Comparison of ENCODE assay signal across 15 cellular contexts in genomic region chr20:48847498-48848205, GRCh38. TPM values are rescaled to one million over a fixed set of nuclear protein-coding genes. Genes with fewer than 3 reads are reported as not detected.
DNase-seq lines count a peak whose midpoint lies in the region; ATAC-seq and TF ChIP-seq lines count a peak whose summit lies in the region.
"Had no signal": no experiment of that assay in that cellular context is flagged by ENCODE, and none has a peak within 500 bp of the region (broad histone marks: within the 10 kb centered on the region; RNA-seq: fewer than 3 reads in every experiment).

No MANE protein-coding gene starts in this region.

- no peak overlapping the region for H3K4me3 Mint-ChIP-seq in activated naive CD4-positive, alpha-beta T cell treated with anti-CD3 and anti-CD28 coated beads, Interleukin-2, amount 10 ng/mL, durations not matched to agents 7 days and 5 days
- no peak overlapping the region for H3K4me3 Mint-ChIP-seq in activated T-helper 2 cell treated with anti-CD3 and anti-CD28 coated beads, Interferon-gamma antibody, Interleukin-2, Interleukin-4, amounts not matched to agents 10 μg/mL and 5 μg/mL and 100 μg/mL, durations not matched to agents 14 hours and 24 hours and 36 hours (ENCODE audit: low read depth)
- no peak overlapping the region for H3K4me3 Mint-ChIP-seq in neural progenitor cell

- H3K4me3 ChIP-seq in fibroblast of mammary gland (ENCODE audit: control insufficient read depth, low read depth, low read length) (no peak overlapping the region), neural progenitor cell (no peak overlapping the region)
- H3K4me3 ChIP-seq: BLaER1 had no signal

- H3K79me2 ChIP-seq in neural progenitor cell (ENCODE audit: low read depth) = no peaks in the 10 kb centered on the region

- peak overlapping the region; percentile 78 to 81 for H3K27ac Mint-ChIP-seq in activated naive CD4-positive, alpha-beta T cell treated with anti-CD3 and anti-CD28 coated beads, Interleukin-2, amount 50 U/mL, for 72 hours
- H3K27ac Mint-ChIP-seq in activated naive CD4-positive, alpha-beta T cell treated with anti-CD3 and anti-CD28 coated beads, Interleukin-2, amount 10 ng/mL, durations not matched to agents 7 days and 5 days = no peak overlapping the region
- peak overlapping the region; percentile 93 for H3K27ac Mint-ChIP-seq in activated T-helper 2 cell treated with anti-CD3 and anti-CD28 coated beads, Interferon-gamma antibody, Interleukin-2, Interleukin-4, amounts not matched to agents 10 μg/mL and 5 μg/mL and 100 μg/mL, durations not matched to agents 14 hours and 24 hours and 36 hours
- no peak overlapping the region for H3K27ac Mint-ChIP-seq in neural progenitor cell

- no peaks in the 10 kb centered on the region for H4K20me1 ChIP-seq in neural progenitor cell (ENCODE audit: low read depth)
- H4K20me1 ChIP-seq: BLaER1 had no signal

- peaks cover 4 to 7% of the 10 kb centered on the region in 2 donors for H3K9me3 Mint-ChIP-seq in activated naive CD4-positive, alpha-beta T cell treated with anti-CD3 and anti-CD28 coated beads, Interleukin-2, amount 50 U/mL, for 72 hours
- H3K9me3 Mint-ChIP-seq in activated naive CD4-positive, alpha-beta T cell treated with anti-CD3 and anti-CD28 coated beads, Interleukin-2, amount 10 ng/mL, durations not matched to agents 7 days and 5 days = peaks cover 2% of the 10 kb centered on the region
- peaks cover 3% of the 10 kb centered on the region for H3K9me3 Mint-ChIP-seq in activated T-helper 2 cell treated with anti-CD3 and anti-CD28 coated beads, Interferon-gamma antibody, Interleukin-2, Interleukin-4, amounts not matched to agents 10 μg/mL and 5 μg/mL and 100 μg/mL, durations not matched to agents 14 hours and 24 hours and 36 hours
- peaks cover 3% of the 10 kb centered on the region for H3K9me3 Mint-ChIP-seq in neural progenitor cell

- peaks cover 39% of the 10 kb centered on the region for H3K27me3 Mint-ChIP-seq in activated naive CD4-positive, alpha-beta T cell treated with anti-CD3 and anti-CD28 coated beads, Interleukin-2, amount 10 ng/mL, durations not matched to agents 7 days and 5 days
- H3K27me3 Mint-ChIP-seq in activated T-helper 2 cell treated with anti-CD3 and anti-CD28 coated beads, Interferon-gamma antibody, Interleukin-2, Interleukin-4, amounts not matched to agents 10 μg/mL and 5 μg/mL and 100 μg/mL, durations not matched to agents 14 hours and 24 hours and 36 hours (ENCODE audit: low read depth) = peaks cover 9% of the 10 kb centered on the region
- peaks cover 16% of the 10 kb centered on the region for H3K27me3 Mint-ChIP-seq in neural progenitor cell (ENCODE audit: insufficient read depth, low read depth)

- in situ Hi-C loops in KBM-7 (cut with MboI; ENCODE audit: low pct_unique_long_range_greater_than_20kb, low sequenced_read_pairs) = no loop called here

- no peaks in the 10 kb centered on the region for H3K4me1 Mint-ChIP-seq in activated naive CD4-positive, alpha-beta T cell treated with anti-CD3 and anti-CD28 coated beads, Interleukin-2, amount 10 ng/mL, durations not matched to agents 7 days and 5 days
- peaks cover 25% of the 10 kb centered on the region for H3K4me1 Mint-ChIP-seq in activated T-helper 2 cell treated with anti-CD3 and anti-CD28 coated beads, Interferon-gamma antibody, Interleukin-2, Interleukin-4, amounts not matched to agents 10 μg/mL and 5 μg/mL and 100 μg/mL, durations not matched to agents 14 hours and 24 hours and 36 hours (ENCODE audit: low read depth)
- peaks cover 30% of the 10 kb centered on the region for H3K4me1 Mint-ChIP-seq in neural progenitor cell

- peaks cover 8% of the 10 kb centered on the region for H3K4me1 ChIP-seq in neural progenitor cell

- H3F3A ChIP-seq in neural progenitor cell (ENCODE audit: low read depth) = no peaks in the 10 kb centered on the region

- TF ChIP-seq CTCF in fibroblast of mammary gland (conservative IDR thresholded peaks at IDR 0.05; ENCODE audit: control insufficient read depth, insufficient read depth, low read depth, low read length) (no peak), neural progenitor cell (IDR thresholded peaks at IDR 0.05) (no peak)

- H2AFZ ChIP-seq in neural progenitor cell (replicated peaks) = no peak overlapping the region

- ATAC-seq in activated naive CD4-positive, alpha-beta T cell treated with anti-CD3 and anti-CD28 coated beads, Interleukin-2, amount 50 U/mL, for 72 hours = peak; percentile 10 to 58
- no peak for ATAC-seq in HG02610 (IDR thresholded peaks at IDR 0.05; ENCODE audit: unreplicated experiment)
- ATAC-seq: PC-3 had no signal

- H3K27ac ChIP-seq in neural progenitor cell = no peak overlapping the region

- intact Hi-C loops in activated T-helper 2 cell treated with anti-CD3 and anti-CD28 coated beads, Interferon-gamma antibody, Interleukin-2, Interleukin-4, amounts not matched to agents 10 μg/mL and 5 μg/mL and 100 μg/mL, durations not matched to agents 14 hours and 24 hours and 36 hours (cut with micrococcal nuclease) = loop anchor here (1.0 kb wide), 3 partner anchors 23 to 78 kb away; no protein-coding TSS in a partner anchor

- no peaks in the 10 kb centered on the region for H3K9me3 ChIP-seq in neural progenitor cell (ENCODE audit: low read depth)
- H3K9me3 ChIP-seq: BLaER1 had no signal

- peaks cover 19% of the 10 kb centered on the region for H3K27me3 ChIP-seq in neural progenitor cell
- H3K27me3 ChIP-seq: BLaER1 had no signal

- H3K9ac ChIP-seq in neural progenitor cell = no peak overlapping the region

- H3K36me3 Mint-ChIP-seq in activated naive CD4-positive, alpha-beta T cell treated with anti-CD3 and anti-CD28 coated beads, Interleukin-2, amount 50 U/mL, for 72 hours = peaks cover 0 to 3% of the 10 kb centered on the region in 2 donors
- no peaks in the 10 kb centered on the region for H3K36me3 Mint-ChIP-seq in activated naive CD4-positive, alpha-beta T cell treated with anti-CD3 and anti-CD28 coated beads, Interleukin-2, amount 10 ng/mL, durations not matched to agents 7 days and 5 days
- H3K36me3 Mint-ChIP-seq in activated T-helper 2 cell treated with anti-CD3 and anti-CD28 coated beads, Interferon-gamma antibody, Interleukin-2, Interleukin-4, amounts not matched to agents 10 μg/mL and 5 μg/mL and 100 μg/mL, durations not matched to agents 14 hours and 24 hours and 36 hours (ENCODE audit: low read depth) = peaks cover 4% of the 10 kb centered on the region
- no peaks in the 10 kb centered on the region for H3K36me3 Mint-ChIP-seq in neural progenitor cell

- CTCF ChIA-PET in activated naive CD4-positive, alpha-beta T cell treated with anti-CD3 and anti-CD28 coated beads, Interleukin-2, amount 10 ng/mL, durations not matched to agents 7 days and 5 days (lab: Charles Lee) = interaction anchor here (0.9 kb wide), 1 partner anchor 10 kb away, joined by 3 read pairs; no protein-coding TSS in a partner anchor

- no peaks in the 10 kb centered on the region for H3K36me3 ChIP-seq in neural progenitor cell
- H3K36me3 ChIP-seq: BLaER1 had no signal

- DNase-seq in activated naive CD4-positive, alpha-beta T cell treated with anti-CD3 and anti-CD28 coated beads, Interleukin-2, amount 50 U/mL, for 72 hours (ENCODE audit: low spot score in 2 of 2) = no peak
- DNase-seq in activated naive CD4-positive, alpha-beta T cell treated with anti-CD3 and anti-CD28 coated beads, Interleukin-2, amount 10 ng/mL, durations not matched to agents 7 days and 5 days = no peak
- no peak for DNase-seq in activated T-helper 2 cell treated with anti-CD3 and anti-CD28 coated beads, Interferon-gamma antibody, Interleukin-2, Interleukin-4, amounts not matched to agents 10 μg/mL and 5 μg/mL and 100 μg/mL, durations not matched to agents 14 hours and 24 hours and 36 hours (ENCODE audit: low spot score)
- peak; percentile 22 for DNase-seq in fibroblast of mammary gland (ENCODE audit: low read depth)
- DNase-seq in neural progenitor cell (ENCODE audit: low spot score) = no peak
- DNase-seq in KBM-7 = no peak
- DNase-seq: HCEC 1CT; NCI-H1048; NCI-H146; NCI-H226; NCI-H526 treated with DMSO at 0.1 percent for 48 hours; NK-92 treated with Interleukin-12 subunit alpha and Interleukin-12 subunit beta, amount 100 ng/mL, for 24 hours; PC-3 had no signal

- H3K4me2 ChIP-seq in neural progenitor cell = no peak overlapping the region

RNA-seq across cellular contexts. Expression of gene PREX1, which starts 19.9 kb away (rescaled TPM):
- total RNA-seq in activated naive CD4-positive, alpha-beta T cell treated with anti-CD3 and anti-CD28 coated beads, Interleukin-2, amount 50 U/mL, for 72 hours = 10 to 100 TPM; 30.6 to 51.8 TPM
- 80.3 and 83.9 TPM in 2 replicates for total RNA-seq in activated T-helper 2 cell treated with anti-CD3 and anti-CD28 coated beads, Interferon-gamma antibody, Interleukin-2, Interleukin-4, amounts not matched to agents 10 μg/mL and 5 μg/mL and 100 μg/mL, durations not matched to agents 14 hours and 24 hours and 36 hours
- total RNA-seq in neural progenitor cell (ENCODE audit: low replicate concordance) = 4.5 and 13.4 TPM in 2 replicates

Comparison
In these comparisons a context has a peak if more than half of its experiments do, and no peak if none do; other contexts are left out.
1. H3K27ac Mint-ChIP-seq: peak in activated naive CD4-positive, alpha-beta T cell treated with anti-CD3 and anti-CD28 coated beads, Interleukin-2, amount 50 U/mL, for 72 hours (2 of 2) and activated T-helper 2 cell treated with anti-CD3 and anti-CD28 coated beads, Interferon-gamma antibody, Interleukin-2, Interleukin-4, amounts not matched to agents 10 μg/mL and 5 μg/mL and 100 μg/mL, durations not matched to agents 14 hours and 24 hours and 36 hours (single experiment); none in activated naive CD4-positive, alpha-beta T cell treated with anti-CD3 and anti-CD28 coated beads, Interleukin-2, amount 10 ng/mL, durations not matched to agents 7 days and 5 days (single experiment) and neural progenitor cell (single experiment).